In the genomic region with DNA sequence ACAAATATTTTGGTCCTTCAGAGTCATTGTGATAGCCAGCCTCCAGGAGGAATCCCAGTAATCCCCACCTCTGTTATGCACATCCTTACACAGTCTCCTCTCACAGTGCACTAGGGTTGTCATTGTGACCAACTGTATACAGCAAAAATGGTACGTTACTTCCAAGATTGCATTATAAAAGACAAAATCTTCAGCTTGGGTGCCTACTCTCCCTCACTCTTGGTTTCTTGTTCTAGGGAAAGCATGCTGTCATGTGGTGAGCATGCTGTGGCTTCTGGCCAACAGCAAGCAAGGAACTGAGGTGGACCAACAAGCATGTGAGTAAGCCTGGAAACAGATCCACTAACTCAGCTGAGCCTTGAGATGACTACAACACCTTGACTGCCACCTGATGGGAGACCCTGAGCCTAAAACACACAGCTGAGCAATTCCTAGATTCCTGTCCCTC, we compare ENCODE assay signal across 9 cellular contexts.
DNase-seq lines count a peak whose midpoint lies in the region; ATAC-seq and TF ChIP-seq lines count a peak whose summit lies in the region.
"Had no signal": no experiment of that assay in that cellular context is flagged by ENCODE, and none has a peak within 500 bp of the region (broad histone marks: within the 10 kb centered on the region; RNA-seq: fewer than 3 reads in every experiment).

No MANE protein-coding gene starts in this region.

- H3K36me3 ChIP-seq in colonic mucosa = no peaks in the 10 kb centered on the region

- intact Hi-C loops in colonic mucosa (cut with DNase I) = no loop called here

- H3K27me3 ChIP-seq in colonic mucosa = no peaks in the 10 kb centered on the region

- no peak overlapping the region for H3K27ac ChIP-seq in colonic mucosa

- ATAC-seq in HG02610 (IDR thresholded peaks at IDR 0.05; ENCODE audit: unreplicated experiment) (peak; percentile 72), HG03108 (IDR thresholded peaks at IDR 0.05; ENCODE audit: unreplicated experiment) (no peak)

- no peak overlapping the region for H3K27ac Mint-ChIP-seq in nephron progenitor cell

- no peaks in the 10 kb centered on the region for H3K4me1 ChIP-seq in colonic mucosa

- H3K4me3 Mint-ChIP-seq in nephron progenitor cell = no peak overlapping the region

- DNase-seq in AG04449 (ENCODE audit: low read depth, low spot score) (peak; percentile 38), astrocyte of the spinal cord (ENCODE audit: low read depth, low spot score) (peak; percentile 91), islet precursor cell (peak; percentile 76), colonic mucosa (no peak), nephron progenitor cell (no peak), HuH-7 (ENCODE audit: low spot score) (no peak)
- DNase-seq: effector CD8-positive, alpha-beta T cell had no signal

- POLR2A ChIA-PET in AG04449 (lab: Yijun Ruan, JAX) = no interaction called here

- in situ Hi-C loops in astrocyte of the spinal cord (cut with HindIII; ENCODE audit: low sequenced_read_pairs) = no loop called here

- H3K9me3 Mint-ChIP-seq in nephron progenitor cell = no peaks in the 10 kb centered on the region

- H3K4me3 ChIP-seq in AG04449 (ENCODE audit: low read depth, low read length) (no peak overlapping the region), astrocyte of the spinal cord (ENCODE audit: low read depth, low read length) (no peak overlapping the region), colonic mucosa (no peak overlapping the region)

- no peaks in the 10 kb centered on the region for H3K36me3 Mint-ChIP-seq in nephron progenitor cell (ENCODE audit: low read depth)

- TF ChIP-seq CTCF in AG04449 (IDR thresholded peaks at IDR 0.05; ENCODE audit: insufficient read depth, low read length, missing control alignments) = no peak
- peak; percentile 13 for TF ChIP-seq CTCF in astrocyte of the spinal cord (IDR thresholded peaks at IDR 0.05; ENCODE audit: low read depth, low read length)
- TF ChIP-seq CTCF in colonic mucosa (IDR thresholded peaks at IDR 0.05) = no peak
- TF ChIP-seq CTCF in nephron progenitor cell (IDR thresholded peaks at IDR 0.05) = no peak

- CTCF ChIA-PET in AG04449 (lab: Yijun Ruan, JAX) = no interaction called here

- no peaks in the 10 kb centered on the region for H3K9me3 ChIP-seq in colonic mucosa

- H3K9ac ChIP-seq in colonic mucosa (ENCODE audit: low read depth in 2 of 2, low read length in 2 of 2) = no peak overlapping the region

- no peaks in the 10 kb centered on the region for H3K4me1 Mint-ChIP-seq in nephron progenitor cell

- H3K27me3 Mint-ChIP-seq in nephron progenitor cell (ENCODE audit: low read depth, poor library complexity) = no peaks in the 10 kb centered on the region

Comparison
In these comparisons a context has a peak if more than half of its experiments do, and no peak if none do; other contexts are left out.
1. DNase-seq: peak in AG04449 (single experiment), astrocyte of the spinal cord (single experiment) and islet precursor cell (single experiment); none in colonic mucosa (single experiment), nephron progenitor cell (single experiment) and HuH-7 (single experiment).